Comparison of ENCODE assay signal across 26 cellular contexts in the genomic region with DNA sequence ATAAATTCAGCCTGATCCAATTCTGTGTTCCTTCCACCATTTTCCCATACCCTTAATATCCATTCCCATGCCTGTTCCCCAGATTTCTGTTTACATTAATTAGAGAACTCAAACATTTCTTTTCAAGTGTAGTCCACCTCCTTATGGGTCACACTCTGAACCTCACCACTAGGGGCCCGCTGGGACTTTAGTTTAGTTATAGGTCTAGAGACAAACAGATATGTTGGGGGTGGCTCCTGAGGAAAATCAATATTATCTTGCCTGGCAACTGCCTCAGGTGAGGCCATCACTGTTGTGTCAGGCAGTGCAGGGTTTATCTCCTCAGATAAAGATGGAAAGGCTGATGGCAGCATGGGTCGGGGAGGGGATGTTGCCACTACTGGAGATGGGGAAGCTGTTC.
"Had no signal": no experiment of that assay in that cellular context is flagged by ENCODE, and none has a peak within 500 bp of the region (broad histone marks: within the 10 kb centered on the region; RNA-seq: fewer than 3 reads in every experiment).

No MANE protein-coding gene starts in this region.

- H3K27me3 ChIP-seq: dorsolateral prefrontal cortex, gastrocnemius medialis, heart right ventricle, spleen, transverse colon had no signal

- H3K36me3 Mint-ChIP-seq: memory B cell; natural killer cell treated with Interleukin-12 subunit alpha and Interleukin-12 subunit beta and Interleukin-15 and Interleukin-18, amount 100 ng/mL, for 72 hours; stimulated activated memory B cell treated with anti-CD40 and anti-IgM and Interleukin-4, amounts not matched to agents 10 μg/mL and 1 μg/mL and 100 μg/mL, for 72 hours had no signal

- H3K9ac ChIP-seq: parathyroid adenoma had no signal

- H3K36me3 ChIP-seq: gastrocnemius medialis, heart right ventricle, lower lobe of right lung, spleen, thoracic aorta, transverse colon had no signal

- H3K4me1 ChIP-seq: gastrocnemius medialis, heart right ventricle, lower lobe of right lung, parathyroid adenoma, psoas muscle, spleen, transverse colon had no signal

- H3K27me3 Mint-ChIP-seq: memory B cell; natural killer cell treated with Interleukin-12 subunit alpha and Interleukin-12 subunit beta and Interleukin-15 and Interleukin-18, amount 100 ng/mL, for 72 hours; stimulated activated memory B cell treated with anti-CD40 and anti-IgM and Interleukin-4, amounts not matched to agents 10 μg/mL and 1 μg/mL and 100 μg/mL, for 72 hours had no signal

- ATAC-seq: esophagus mucosa; gastrocnemius medialis; heart right ventricle; left lobe of liver; lower lobe of right lung; natural killer cell treated with Interleukin-12 subunit alpha and Interleukin-12 subunit beta and Interleukin-15 and Interleukin-18, amount 100 ng/mL, for 72 hours; psoas muscle; sciatic nerve; stimulated activated memory B cell treated with anti-CD40 and anti-IgM and Interleukin-4, amounts not matched to agents 10 μg/mL and 1 μg/mL and 100 μg/mL, for 72 hours had no signal

- DNase-seq: cortex of kidney; dorsolateral prefrontal cortex; effector CD8-positive, alpha-beta T cell; gastrocnemius medialis; heart right ventricle; islet precursor cell; lower lobe of right lung; midbrain; occipital lobe; psoas muscle; retina; spleen; stimulated activated CD4-positive, alpha-beta T cell treated with anti-CD3 and anti-CD28 coated beads, Interleukin-15, amount 100 ng/mL, for 24 hours; stimulated activated CD4-positive, alpha-beta T cell treated with anti-CD3 and anti-CD28 coated beads, Interleukin-1b, Interleukin-23, amount 100 ng/mL, for 48 hours; stimulated activated CD4-positive, alpha-beta T cell treated with anti-CD3 and anti-CD28 coated beads, Interleukin-4, amount 100 ng/mL, for 24 hours; transverse colon had no signal

- H3K27ac Mint-ChIP-seq: memory B cell; natural killer cell treated with Interleukin-12 subunit alpha and Interleukin-12 subunit beta and Interleukin-15 and Interleukin-18, amount 100 ng/mL, for 72 hours; stimulated activated memory B cell treated with anti-CD40 and anti-IgM and Interleukin-4, amounts not matched to agents 10 μg/mL and 1 μg/mL and 100 μg/mL, for 72 hours; stimulated activated naive CD8-positive, alpha-beta T cell treated with anti-CD3 and anti-CD28 coated beads, Interleukin-15, Interleukin-2, amounts not matched to agents 100 ng/mL and 50 ng/mL, for 24 hours had no signal

- H3K4me3 Mint-ChIP-seq: memory B cell; natural killer cell treated with Interleukin-12 subunit alpha and Interleukin-12 subunit beta and Interleukin-15 and Interleukin-18, amount 100 ng/mL, for 72 hours; stimulated activated memory B cell treated with anti-CD40 and anti-IgM and Interleukin-4, amounts not matched to agents 10 μg/mL and 1 μg/mL and 100 μg/mL, for 72 hours; stimulated activated naive CD8-positive, alpha-beta T cell treated with anti-CD3 and anti-CD28 coated beads, Interleukin-15, Interleukin-2, amounts not matched to agents 100 ng/mL and 50 ng/mL, for 24 hours had no signal

- H3K4me3 ChIP-seq: dorsolateral prefrontal cortex, gastrocnemius medialis, heart right ventricle, lower lobe of right lung, psoas muscle, spleen, thoracic aorta, transverse colon had no signal

- H3K9me3 ChIP-seq: gastrocnemius medialis, lower lobe of right lung, psoas muscle, thoracic aorta had no signal

- H3K4me1 Mint-ChIP-seq: memory B cell; stimulated activated memory B cell treated with anti-CD40 and anti-IgM and Interleukin-4, amounts not matched to agents 10 μg/mL and 1 μg/mL and 100 μg/mL, for 72 hours had no signal

- H3K79me2 ChIP-seq: parathyroid adenoma had no signal

- H3K27ac ChIP-seq: dorsolateral prefrontal cortex, gastrocnemius medialis, heart right ventricle, lower lobe of right lung, parathyroid adenoma, psoas muscle, spleen, thoracic aorta, transverse colon had no signal

- FAIRE-seq: endometrium had no signal
